In the genomic region with DNA sequence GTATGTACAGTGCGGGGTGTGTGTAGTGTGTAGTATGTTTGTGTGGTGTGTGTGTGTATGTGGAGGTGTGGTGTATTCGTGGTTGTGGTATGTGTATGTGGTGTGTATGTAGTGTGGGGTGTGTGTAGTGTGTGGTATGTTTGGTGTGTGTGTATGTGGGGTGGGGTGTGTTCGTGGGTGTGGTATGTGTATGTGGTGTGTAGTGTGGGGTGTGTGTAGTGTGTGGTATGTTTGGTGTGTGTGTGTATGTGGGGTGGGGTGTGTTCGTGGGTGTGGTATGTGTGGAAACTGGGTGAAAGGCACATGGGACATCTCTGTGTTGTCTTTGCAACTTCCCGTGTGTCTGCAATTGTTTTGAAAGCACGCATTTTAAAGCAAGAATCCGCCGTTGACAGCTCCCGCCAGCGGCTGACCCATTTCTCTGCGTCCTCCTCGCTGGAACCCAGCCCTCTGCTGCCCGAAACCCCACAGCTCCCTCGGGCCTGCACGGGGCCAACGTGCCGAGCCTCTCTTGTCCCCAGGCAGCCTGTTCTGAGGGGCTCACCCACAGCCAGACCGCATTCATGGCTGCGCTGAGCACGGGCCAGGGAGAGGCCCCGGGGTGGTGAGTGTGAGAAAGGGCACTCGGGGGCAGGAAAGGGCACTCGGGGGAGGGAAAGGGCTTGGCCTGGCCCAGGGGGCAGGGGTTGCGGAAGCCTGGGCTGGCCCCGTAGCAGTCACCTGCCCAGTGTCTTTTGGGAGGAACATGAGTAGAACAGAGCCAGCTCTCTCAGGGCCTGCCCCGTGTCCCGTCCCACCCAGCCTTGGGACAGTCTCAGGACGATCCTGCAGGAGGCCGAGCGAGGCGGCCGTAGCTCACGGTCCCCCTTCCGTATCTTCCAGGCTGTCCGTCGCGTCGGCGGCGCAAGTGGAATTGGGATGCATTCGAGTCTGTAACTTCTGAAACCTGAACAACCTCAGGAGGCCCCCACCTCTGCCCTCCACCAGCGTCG, we compare ENCODE assay signal across 1 cellular context.
TF ChIP-seq lines count a peak whose summit lies in the region.

No MANE protein-coding gene starts in this region.

TF ChIP-seq in K562, 482 proteins besides CTCF, POLR2A, EP300 and RAD21:
- TF ChIP-seq, protein P1, sequence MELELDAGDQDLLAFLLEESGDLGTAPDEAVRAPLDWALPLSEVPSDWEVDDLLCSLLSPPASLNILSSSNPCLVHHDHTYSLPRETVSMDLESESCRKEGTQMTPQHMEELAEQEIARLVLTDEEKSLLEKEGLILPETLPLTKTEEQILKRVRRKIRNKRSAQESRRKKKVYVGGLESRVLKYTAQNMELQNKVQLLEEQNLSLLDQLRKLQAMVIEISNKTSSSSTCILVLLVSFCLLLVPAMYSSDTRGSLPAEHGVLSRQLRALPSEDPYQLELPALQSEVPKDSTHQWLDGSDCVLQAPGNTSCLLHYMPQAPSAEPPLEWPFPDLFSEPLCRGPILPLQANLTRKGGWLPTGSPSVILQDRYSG (tag; conservative IDR thresholded peaks at IDR 0.05; ENCODE audit: low read depth): no peak
- TF ChIP-seq SLC30A9 (CRISPR knock-in tag; IDR thresholded peaks at IDR 0.05): no peak
- no peak for TF ChIP-seq PURB (CRISPR knock-in tag; IDR thresholded peaks at IDR 0.05; ENCODE audit: low read depth)
- TF ChIP-seq CXXC5 (CRISPR knock-in tag; IDR thresholded peaks at IDR 0.05): no peak
- TF ChIP-seq, protein P2, sequence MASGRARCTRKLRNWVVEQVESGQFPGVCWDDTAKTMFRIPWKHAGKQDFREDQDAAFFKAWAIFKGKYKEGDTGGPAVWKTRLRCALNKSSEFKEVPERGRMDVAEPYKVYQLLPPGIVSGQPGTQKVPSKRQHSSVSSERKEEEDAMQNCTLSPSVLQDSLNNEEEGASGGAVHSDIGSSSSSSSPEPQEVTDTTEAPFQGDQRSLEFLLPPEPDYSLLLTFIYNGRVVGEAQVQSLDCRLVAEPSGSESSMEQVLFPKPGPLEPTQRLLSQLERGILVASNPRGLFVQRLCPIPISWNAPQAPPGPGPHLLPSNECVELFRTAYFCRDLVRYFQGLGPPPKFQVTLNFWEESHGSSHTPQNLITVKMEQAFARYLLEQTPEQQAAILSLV (tag; IDR thresholded peaks at IDR 0.05): no peak
- no peak for TF ChIP-seq KDM2B (CRISPR knock-in tag; IDR thresholded peaks at IDR 0.05)
- TF ChIP-seq DACH1 (IDR thresholded peaks at IDR 0.05; ENCODE audit: partially characterized antibody): no peak
- no peak for TF ChIP-seq MED1 (CRISPR knock-in tag; IDR thresholded peaks at IDR 0.05; ENCODE audit: borderline replicate concordance)
- TF ChIP-seq, protein P3, sequence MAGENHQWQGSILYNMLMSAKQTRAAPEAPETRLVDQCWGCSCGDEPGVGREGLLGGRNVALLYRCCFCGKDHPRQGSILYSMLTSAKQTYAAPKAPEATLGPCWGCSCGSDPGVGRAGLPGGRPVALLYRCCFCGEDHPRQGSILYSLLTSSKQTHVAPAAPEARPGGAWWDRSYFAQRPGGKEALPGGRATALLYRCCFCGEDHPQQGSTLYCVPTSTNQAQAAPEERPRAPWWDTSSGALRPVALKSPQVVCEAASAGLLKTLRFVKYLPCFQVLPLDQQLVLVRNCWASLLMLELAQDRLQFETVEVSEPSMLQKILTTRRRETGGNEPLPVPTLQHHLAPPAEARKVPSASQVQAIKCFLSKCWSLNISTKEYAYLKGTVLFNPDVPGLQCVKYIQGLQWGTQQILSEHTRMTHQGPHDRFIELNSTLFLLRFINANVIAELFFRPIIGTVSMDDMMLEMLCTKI (IDR thresholded peaks at IDR 0.05; ENCODE audit: partially characterized antibody): no peak
- TF ChIP-seq ZC3H8 (IDR thresholded peaks at IDR 0.05): no peak
- no peak for TF ChIP-seq SMAD3 (CRISPR knock-in tag; conservative IDR thresholded peaks at IDR 0.05)
- TF ChIP-seq, protein P4, sequence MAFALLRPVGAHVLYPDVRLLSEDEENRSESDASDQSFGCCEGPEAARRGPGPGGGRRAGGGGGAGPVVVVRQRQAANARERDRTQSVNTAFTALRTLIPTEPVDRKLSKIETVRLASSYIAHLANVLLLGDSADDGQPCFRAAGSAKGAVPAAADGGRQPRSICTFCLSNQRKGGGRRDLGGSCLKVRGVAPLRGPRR (CRISPR knock-in tag; IDR thresholded peaks at IDR 0.05): no peak
- TF ChIP-seq, protein P5, sequence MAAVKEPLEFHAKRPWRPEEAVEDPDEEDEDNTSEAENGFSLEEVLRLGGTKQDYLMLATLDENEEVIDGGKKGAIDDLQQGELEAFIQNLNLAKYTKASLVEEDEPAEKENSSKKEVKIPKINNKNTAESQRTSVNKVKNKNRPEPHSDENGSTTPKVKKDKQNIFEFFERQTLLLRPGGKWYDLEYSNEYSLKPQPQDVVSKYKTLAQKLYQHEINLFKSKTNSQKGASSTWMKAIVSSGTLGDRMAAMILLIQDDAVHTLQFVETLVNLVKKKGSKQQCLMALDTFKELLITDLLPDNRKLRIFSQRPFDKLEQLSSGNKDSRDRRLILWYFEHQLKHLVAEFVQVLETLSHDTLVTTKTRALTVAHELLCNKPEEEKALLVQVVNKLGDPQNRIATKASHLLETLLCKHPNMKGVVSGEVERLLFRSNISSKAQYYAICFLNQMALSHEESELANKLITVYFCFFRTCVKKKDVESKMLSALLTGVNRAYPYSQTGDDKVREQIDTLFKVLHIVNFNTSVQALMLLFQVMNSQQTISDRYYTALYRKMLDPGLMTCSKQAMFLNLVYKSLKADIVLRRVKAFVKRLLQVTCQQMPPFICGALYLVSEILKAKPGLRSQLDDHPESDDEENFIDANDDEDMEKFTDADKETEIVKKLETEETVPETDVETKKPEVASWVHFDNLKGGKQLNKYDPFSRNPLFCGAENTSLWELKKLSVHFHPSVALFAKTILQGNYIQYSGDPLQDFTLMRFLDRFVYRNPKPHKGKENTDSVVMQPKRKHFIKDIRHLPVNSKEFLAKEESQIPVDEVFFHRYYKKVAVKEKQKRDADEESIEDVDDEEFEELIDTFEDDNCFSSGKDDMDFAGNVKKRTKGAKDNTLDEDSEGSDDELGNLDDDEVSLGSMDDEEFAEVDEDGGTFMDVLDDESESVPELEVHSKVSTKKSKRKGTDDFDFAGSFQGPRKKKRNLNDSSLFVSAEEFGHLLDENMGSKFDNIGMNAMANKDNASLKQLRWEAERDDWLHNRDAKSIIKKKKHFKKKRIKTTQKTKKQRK (IDR thresholded peaks at IDR 0.05; ENCODE audit: borderline replicate concordance, low read depth, low read length): no peak
- no peak for TF ChIP-seq HNRNPK (IDR thresholded peaks at IDR 0.05; ENCODE audit: low read depth, low read length, poor library complexity, severe bottlenecking)
- TF ChIP-seq BCOR (IDR thresholded peaks at IDR 0.05): no peak
- no peak for TF ChIP-seq KAT8 (IDR thresholded peaks at IDR 0.05; ENCODE audit: low read depth)
- no peak for TF ChIP-seq ZNF586 (CRISPR knock-in tag; conservative IDR thresholded peaks at IDR 0.05)
